Comparison of ENCODE assay signal across 2 cellular contexts in the genomic region with DNA sequence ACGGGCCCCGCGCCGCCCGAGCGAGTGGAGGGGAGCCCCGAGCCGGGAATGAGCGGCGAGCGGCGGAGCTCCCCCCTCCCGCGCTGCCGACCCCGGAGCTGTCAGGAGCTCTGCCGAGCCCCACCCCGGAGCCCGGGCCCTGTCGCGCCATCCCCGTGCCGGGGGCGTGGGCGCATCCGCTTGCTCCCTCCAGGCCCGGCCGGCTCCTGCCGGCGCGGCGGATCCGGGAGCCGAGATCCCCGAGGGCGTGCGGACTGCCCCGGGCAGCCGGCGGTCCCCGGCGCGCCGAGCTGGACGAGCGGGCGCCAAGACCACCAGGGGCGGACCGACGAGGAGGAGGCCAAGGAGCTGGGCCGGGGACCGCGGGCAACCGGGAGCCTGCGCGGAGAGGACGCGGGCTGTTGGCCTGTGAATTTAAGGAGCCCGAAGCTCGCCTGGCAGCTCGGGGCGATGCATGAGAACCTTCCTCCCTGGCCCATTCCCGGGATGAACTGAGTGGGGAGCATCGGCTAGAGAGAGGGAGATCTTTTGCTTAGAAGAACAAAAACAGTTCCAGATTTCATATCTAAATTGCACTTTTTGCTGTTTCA.
A peak's percentile ranks its signal among the peaks of the same experiment; 100 is the strongest.
TF ChIP-seq lines count a peak whose summit lies in the region.

No MANE protein-coding gene starts in this region.

TF ChIP-seq in IMR-90, 13 proteins besides CTCF, POLR2A, EP300 and RAD21:
- no peak for TF ChIP-seq MAFK (IDR thresholded peaks at IDR 0.05; ENCODE audit: low read depth, low read length)

TF ChIP-seq in H1, 55 proteins besides CTCF, POLR2A, EP300 and RAD21:
- TF ChIP-seq RNF2 (IDR thresholded peaks at IDR 0.05; ENCODE audit: borderline replicate concordance, low read depth, low read length, missing control alignments, poor library complexity, severe bottlenecking) = no peak
- 0 out of 4 replicates have a peak, but pooled peaks of 1 of the 2 experiments have one; percentile 14 for TF ChIP-seq SIN3A (conservative IDR thresholded peaks at IDR 0.05 in 1 of 2, IDR thresholded peaks at IDR 0.05 in 1 of 2; ENCODE audit: low read depth in 1 of 2, low read length in 2 of 2)
- peak; percentile 60 for TF ChIP-seq KDM4A (IDR thresholded peaks at IDR 0.05; ENCODE audit: low read depth, low read length, severe bottlenecking)
- TF ChIP-seq GTF2F1 (IDR thresholded peaks at IDR 0.05; ENCODE audit: borderline replicate concordance, low read depth, low read length) = no peak
- TF ChIP-seq TAF1 (IDR thresholded peaks at IDR 0.05; ENCODE audit: low read depth, low read length) = 0 out of 2 replicates have a peak, but pooled peaks have one; percentile 10
- TF ChIP-seq RBBP5 (IDR thresholded peaks at IDR 0.05; ENCODE audit: borderline replicate concordance, low read depth, low read length) = peak; percentile 42; the same call in 1 of the 2 replicates
- TF ChIP-seq, protein P1, sequence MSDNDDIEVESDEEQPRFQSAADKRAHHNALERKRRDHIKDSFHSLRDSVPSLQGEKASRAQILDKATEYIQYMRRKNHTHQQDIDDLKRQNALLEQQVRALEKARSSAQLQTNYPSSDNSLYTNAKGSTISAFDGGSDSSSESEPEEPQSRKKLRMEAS (IDR thresholded peaks at IDR 0.05) = no peak
- TF ChIP-seq SP4 (IDR thresholded peaks at IDR 0.05; ENCODE audit: low read length) = no peak
- no peak for TF ChIP-seq RFX5 (IDR thresholded peaks at IDR 0.05; ENCODE audit: borderline replicate concordance, low read depth, low read length)
- no peak for TF ChIP-seq EZH2 (IDR thresholded peaks at IDR 0.05; ENCODE audit: low read depth, low read length, severe bottlenecking)
- TF ChIP-seq, protein P2, sequence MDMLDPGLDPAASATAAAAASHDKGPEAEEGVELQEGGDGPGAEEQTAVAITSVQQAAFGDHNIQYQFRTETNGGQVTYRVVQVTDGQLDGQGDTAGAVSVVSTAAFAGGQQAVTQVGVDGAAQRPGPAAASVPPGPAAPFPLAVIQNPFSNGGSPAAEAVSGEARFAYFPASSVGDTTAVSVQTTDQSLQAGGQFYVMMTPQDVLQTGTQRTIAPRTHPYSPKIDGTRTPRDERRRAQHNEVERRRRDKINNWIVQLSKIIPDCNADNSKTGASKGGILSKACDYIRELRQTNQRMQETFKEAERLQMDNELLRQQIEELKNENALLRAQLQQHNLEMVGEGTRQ (IDR thresholded peaks at IDR 0.05; ENCODE audit: low read length) = no peak
